Comparison of ENCODE assay signal across 8 cellular contexts in genomic region chr22:37166675-37167066, GRCh38. TPM values are rescaled to one million over a fixed set of nuclear protein-coding genes. Genes with fewer than 3 reads are reported as not detected.
DNase-seq lines count a peak whose midpoint lies in the region; ATAC-seq and TF ChIP-seq lines count a peak whose summit lies in the region.

No MANE protein-coding gene starts in this region.

- H3K27ac ChIP-seq in A673 (ENCODE audit: low read depth, low read length, poor library complexity, severe bottlenecking) = no peak overlapping the region

- peak overlapping the region; percentile 78 for H3K4me3 Mint-ChIP-seq in activated CD8-positive, alpha-beta memory T cell treated with anti-CD3 and anti-CD28 coated beads, Interleukin-2, amount 10 ng/mL, durations not matched to agents 7 days and 5 days
- no peak overlapping the region for H3K4me3 Mint-ChIP-seq in endothelial cell (ENCODE audit: unreplicated experiment)

- in situ Hi-C loops in GM13977 (cut with MboI; ENCODE audit: low pct_unique_long_range_greater_than_20kb, low sequenced_read_pairs, unreplicated experiment) = no loop called here

- ATAC-seq in activated CD8-positive, alpha-beta memory T cell treated with anti-CD3 and anti-CD28 coated beads, Interleukin-2, amount 10 ng/mL, durations not matched to agents 7 days and 5 days = peak; percentile 29
- ATAC-seq in GM18861 (IDR thresholded peaks at IDR 0.05; ENCODE audit: unreplicated experiment) = no peak

- DNase-seq in A673 (ENCODE audit: low spot score) = peak; percentile 75
- DNase-seq in GM13977 (ENCODE audit: low spot score) = peak; percentile 82
- peak; percentile 21 for DNase-seq in NOMO-1 treated with dmso at 0.1 percent for 144 hours (lab: John Stamatoyannopoulos, UW; ENCODE audit: unreplicated experiment)
- DNase-seq in activated CD8-positive, alpha-beta memory T cell treated with anti-CD3 and anti-CD28 coated beads, Interleukin-2, amount 10 ng/mL, durations not matched to agents 7 days and 5 days = peak; percentile 93
- DNase-seq in endothelial cell (ENCODE audit: low spot score) = peak; percentile 82
- peak; percentile 85 for DNase-seq in mucosa of gallbladder (ENCODE audit: low spot score)
- DNase-seq in stimulated activated CD8-positive, alpha-beta memory T cell treated with anti-CD3 and anti-CD28 coated beads, Interleukin-4, amount 100 ng/mL, for 24 hours (ENCODE audit: low read depth) = peak; percentile 72

- TF ChIP-seq CTCF in A673 (conservative IDR thresholded peaks at IDR 0.05; ENCODE audit: low read depth, low read length) = peak; percentile 94
- peak; percentile 93 for TF ChIP-seq CTCF in GM13977 (IDR thresholded peaks at IDR 0.05; ENCODE audit: extremely low read depth, insufficient read depth, missing control alignments)
- TF ChIP-seq CTCF in endothelial cell (IDR thresholded peaks at IDR 0.05; ENCODE audit: unreplicated experiment) = peak; percentile 79

- no peaks in the 10 kb centered on the region for H3K9me3 ChIP-seq in A673 (ENCODE audit: low read depth, low read length, poor library complexity, severe bottlenecking)

- H3K4me1 Mint-ChIP-seq in activated CD8-positive, alpha-beta memory T cell treated with anti-CD3 and anti-CD28 coated beads, Interleukin-2, amount 10 ng/mL, durations not matched to agents 7 days and 5 days = peaks cover 93% of the 10 kb centered on the region
- no peaks in the 10 kb centered on the region for H3K4me1 Mint-ChIP-seq in endothelial cell (ENCODE audit: unreplicated experiment)

- H3K27me3 ChIP-seq in A673 (replicated peaks; ENCODE audit: insufficient read depth, low read depth, low read length, poor library complexity) = no peaks in the 10 kb centered on the region

- no TSS peak for BruUV-seq in A673 (replicated peaks; lab: Mats Ljungman, UMichigan)

- POLR2A ChIA-PET in A673 (lab: Charles Lee; ENCODE audit: low non-redundant PET) = no interaction called here

- no peaks in the 10 kb centered on the region for H3K4me1 ChIP-seq in A673 (ENCODE audit: insufficient read depth, low read length, poor library complexity, severe bottlenecking)

- no peak overlapping the region for H3K4me3 ChIP-seq in A673 (ENCODE audit: low read depth, low read length, poor library complexity, severe bottlenecking)

- H3K27ac Mint-ChIP-seq in activated CD8-positive, alpha-beta memory T cell treated with anti-CD3 and anti-CD28 coated beads, Interleukin-2, amount 10 ng/mL, durations not matched to agents 7 days and 5 days = peak overlapping the region; percentile 99
- H3K27ac Mint-ChIP-seq in endothelial cell (ENCODE audit: unreplicated experiment) = no peak overlapping the region

- H3K27me3 Mint-ChIP-seq in activated CD8-positive, alpha-beta memory T cell treated with anti-CD3 and anti-CD28 coated beads, Interleukin-2, amount 10 ng/mL, durations not matched to agents 7 days and 5 days = no peaks in the 10 kb centered on the region
- peaks cover 5% of the 10 kb centered on the region for H3K27me3 Mint-ChIP-seq in endothelial cell (ENCODE audit: unreplicated experiment)

- CTCF ChIA-PET in A673 (lab: Charles Lee) = interaction anchor here (0.8 kb wide), 1 partner anchor 33 kb away, joined by 9 read pairs; no protein-coding TSS in a partner anchor
- CTCF ChIA-PET in activated CD8-positive, alpha-beta memory T cell treated with anti-CD3 and anti-CD28 coated beads, Interleukin-2, amount 10 ng/mL, durations not matched to agents 7 days and 5 days (lab: Charles Lee) = interaction anchor here (0.6 to 9.4 kb wide), 29 partner anchors 9 to 151 kb away, joined by 3 to 150 read pairs (median 4); partner anchors contain the start of gene IL2RB

- no peaks in the 10 kb centered on the region for H3K36me3 ChIP-seq in A673 (ENCODE audit: insufficient read depth, low read length, poor library complexity, severe bottlenecking)

- no peaks in the 10 kb centered on the region for H3K9me3 Mint-ChIP-seq in activated CD8-positive, alpha-beta memory T cell treated with anti-CD3 and anti-CD28 coated beads, Interleukin-2, amount 10 ng/mL, durations not matched to agents 7 days and 5 days (ENCODE audit: low read depth)
- no peaks in the 10 kb centered on the region for H3K9me3 Mint-ChIP-seq in endothelial cell (ENCODE audit: unreplicated experiment)

- intact Hi-C loops in A673 (cut with micrococcal nuclease; ENCODE audit: unreplicated experiment) = loop anchor here (1.0 to 10.0 kb wide), 2 partner anchors 33 to 98 kb away; no protein-coding TSS in a partner anchor

- peaks cover 23% of the 10 kb centered on the region for H3K36me3 Mint-ChIP-seq in activated CD8-positive, alpha-beta memory T cell treated with anti-CD3 and anti-CD28 coated beads, Interleukin-2, amount 10 ng/mL, durations not matched to agents 7 days and 5 days
- no peaks in the 10 kb centered on the region for H3K36me3 Mint-ChIP-seq in endothelial cell (ENCODE audit: low read depth, unreplicated experiment)

RNA-seq across cellular contexts. Expression of gene IL2RB, which starts 17.0 kb away (rescaled TPM):
- total RNA-seq in A673 (2021) = 0.97 and 1.5 TPM in 2 replicates
- 100 to 1,000 TPM; 376 to 468 TPM for total RNA-seq in activated CD8-positive, alpha-beta memory T cell treated with anti-CD3 and anti-CD28 coated beads, Interleukin-2, amount 10 ng/mL, durations not matched to agents 7 days and 5 days
- total RNA-seq in endothelial cell (ENCODE audit: unreplicated experiment) = 0.51 TPM
- 6.0 TPM for total RNA-seq in mucosa of gallbladder

RNA-seq across cellular contexts. Expression of gene C1QTNF6, which starts 21.4 kb away (rescaled TPM):
- total RNA-seq in A673 (2021) (6.3 and 8.6 TPM in 2 replicates), endothelial cell (ENCODE audit: unreplicated experiment) (32.7 TPM), mucosa of gallbladder (7.2 TPM)
- total RNA-seq in activated CD8-positive, alpha-beta memory T cell treated with anti-CD3 and anti-CD28 coated beads, Interleukin-2, amount 10 ng/mL, durations not matched to agents 7 days and 5 days = 1 to 10 TPM; 6.7 to 7.4 TPM

RNA-seq across cellular contexts. Expression of gene SSTR3, which starts 45.6 kb away (rescaled TPM):
- total RNA-seq in A673 (2021) (not detected in 2 replicates), endothelial cell (ENCODE audit: unreplicated experiment) (0.13 TPM), mucosa of gallbladder (0.06 TPM)
- total RNA-seq in activated CD8-positive, alpha-beta memory T cell treated with anti-CD3 and anti-CD28 coated beads, Interleukin-2, amount 10 ng/mL, durations not matched to agents 7 days and 5 days = 1 to 10 TPM; 1.3 to 2.2 TPM

RNA-seq across cellular contexts. Expression of gene TMPRSS6, which starts 57.2 kb away (rescaled TPM):
- total RNA-seq in A673 (2021) (not detected in 2 replicates), endothelial cell (ENCODE audit: unreplicated experiment) (not detected), mucosa of gallbladder (9.2 TPM)
- total RNA-seq in activated CD8-positive, alpha-beta memory T cell treated with anti-CD3 and anti-CD28 coated beads, Interleukin-2, amount 10 ng/mL, durations not matched to agents 7 days and 5 days = 1 to 10 TPM; 1.3 to 3.3 TPM

Comparison
In these comparisons a context has a peak if more than half of its experiments do, and no peak if none do; other contexts are left out.
1. DNase-seq: peak in every context shown above with its lines; median percentile 93 in activated CD8-positive, alpha-beta memory T cell treated with anti-CD3 and anti-CD28 coated beads, Interleukin-2, amount 10 ng/mL, durations not matched to agents 7 days and 5 days; 85 in mucosa of gallbladder; 82 in GM13977; 82 in endothelial cell; 75 in A673; 72 in stimulated activated CD8-positive, alpha-beta memory T cell treated with anti-CD3 and anti-CD28 coated beads, Interleukin-4, amount 100 ng/mL, for 24 hours; 21 in NOMO-1 treated with dmso at 0.1 percent for 144 hours.
2. RNA of gene IL2RB, which starts 17.0 kb away (total RNA-seq): 376 to 468 TPM in activated CD8-positive, alpha-beta memory T cell treated with anti-CD3 and anti-CD28 coated beads, Interleukin-2, amount 10 ng/mL, durations not matched to agents 7 days and 5 days; 6.0 TPM in mucosa of gallbladder (single experiment), 0.97 to 1.5 TPM in A673 and 0.51 TPM in endothelial cell (single experiment); every median in the first group is over 10 times any median in the second.
3. Peak in every context shown above with its lines, with median percentiles within 50 percentile points of each other: CTCF ChIP-seq.